1 cellular context compared by ENCODE assay signal in genomic region chr22:40177738-40178416, GRCh38.
TF ChIP-seq lines count a peak whose summit lies in the region.

A gene with protein sequence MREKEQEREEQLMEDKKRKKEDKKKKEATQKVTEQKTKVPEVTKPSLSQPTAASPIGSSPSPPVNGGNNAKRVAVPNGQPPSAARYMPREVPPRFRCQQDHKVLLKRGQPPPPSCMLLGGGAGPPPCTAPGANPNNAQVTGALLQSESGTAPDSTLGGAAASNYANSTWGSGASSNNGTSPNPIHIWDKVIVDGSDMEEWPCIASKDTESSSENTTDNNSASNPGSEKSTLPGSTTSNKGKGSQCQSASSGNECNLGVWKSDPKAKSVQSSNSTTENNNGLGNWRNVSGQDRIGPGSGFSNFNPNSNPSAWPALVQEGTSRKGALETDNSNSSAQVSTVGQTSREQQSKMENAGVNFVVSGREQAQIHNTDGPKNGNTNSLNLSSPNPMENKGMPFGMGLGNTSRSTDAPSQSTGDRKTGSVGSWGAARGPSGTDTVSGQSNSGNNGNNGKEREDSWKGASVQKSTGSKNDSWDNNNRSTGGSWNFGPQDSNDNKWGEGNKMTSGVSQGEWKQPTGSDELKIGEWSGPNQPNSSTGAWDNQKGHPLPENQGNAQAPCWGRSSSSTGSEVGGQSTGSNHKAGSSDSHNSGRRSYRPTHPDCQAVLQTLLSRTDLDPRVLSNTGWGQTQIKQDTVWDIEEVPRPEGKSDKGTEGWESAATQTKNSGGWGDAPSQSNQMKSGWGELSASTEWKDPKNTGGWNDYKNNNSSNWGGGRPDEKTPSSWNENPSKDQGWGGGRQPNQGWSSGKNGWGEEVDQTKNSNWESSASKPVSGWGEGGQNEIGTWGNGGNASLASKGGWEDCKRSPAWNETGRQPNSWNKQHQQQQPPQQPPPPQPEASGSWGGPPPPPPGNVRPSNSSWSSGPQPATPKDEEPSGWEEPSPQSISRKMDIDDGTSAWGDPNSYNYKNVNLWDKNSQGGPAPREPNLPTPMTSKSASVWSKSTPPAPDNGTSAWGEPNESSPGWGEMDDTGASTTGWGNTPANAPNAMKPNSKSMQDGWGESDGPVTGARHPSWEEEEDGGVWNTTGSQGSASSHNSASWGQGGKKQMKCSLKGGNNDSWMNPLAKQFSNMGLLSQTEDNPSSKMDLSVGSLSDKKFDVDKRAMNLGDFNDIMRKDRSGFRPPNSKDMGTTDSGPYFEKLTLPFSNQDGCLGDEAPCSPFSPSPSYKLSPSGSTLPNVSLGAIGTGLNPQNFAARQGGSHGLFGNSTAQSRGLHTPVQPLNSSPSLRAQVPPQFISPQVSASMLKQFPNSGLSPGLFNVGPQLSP (N-terminal part only) (plus strand): TSS chr22:40177925. CDS start chr22:40178136, 211 bp downstream.

TF ChIP-seq in H1, 55 proteins besides CTCF, POLR2A, EP300 and RAD21 (continues in another document):
- TF ChIP-seq YY1 (IDR thresholded peaks at IDR 0.05; ENCODE audit: low read depth, low read length) (peak; percentile 97), MAFK (IDR thresholded peaks at IDR 0.05; ENCODE audit: low read depth, low read length) (no peak), KDM1A (IDR thresholded peaks at IDR 0.05; ENCODE audit: borderline replicate concordance, low read length) (no peak), CHD1 (IDR thresholded peaks at IDR 0.05; ENCODE audit: low read depth, low read length) (peak; percentile 91), SP1 (IDR thresholded peaks at IDR 0.05; ENCODE audit: low read depth, low read length) (peak; percentile 87), POLR2AphosphoS5 (IDR thresholded peaks at IDR 0.05; ENCODE audit: low read depth, low read length) (peak; percentile 98), BCL11A (IDR thresholded peaks at IDR 0.05; ENCODE audit: low read depth in 2 of 2, low read length in 2 of 2) (no peak), CTBP2 (IDR thresholded peaks at IDR 0.05; ENCODE audit: borderline replicate concordance, insufficient read depth, insufficient read length, low read length) (no peak), SAP30 (IDR thresholded peaks at IDR 0.05; ENCODE audit: insufficient read depth, insufficient replicate concordance, low read length) (no peak), ZNF274 (IDR thresholded peaks at IDR 0.05; ENCODE audit: borderline replicate concordance, extremely low read depth, low read length) (no peak), SP4 (IDR thresholded peaks at IDR 0.05; ENCODE audit: low read length) (peak; percentile 92), GTF2F1 (IDR thresholded peaks at IDR 0.05; ENCODE audit: borderline replicate concordance, low read depth, low read length) (0 out of 2 replicates have a peak, but pooled peaks have one; percentile 83), SP2 (IDR thresholded peaks at IDR 0.05; ENCODE audit: low read length) (no peak), SIN3A (conservative IDR thresholded peaks at IDR 0.05 in 1 of 2, IDR thresholded peaks at IDR 0.05 in 1 of 2; ENCODE audit: low read depth in 1 of 2, low read length in 2 of 2) (peak; percentile 92 to 94; a peak in 3 of 4 replicates), SUZ12 (IDR thresholded peaks at IDR 0.05; ENCODE audit: low read length) (no peak), KDM5A (IDR thresholded peaks at IDR 0.05; ENCODE audit: low read length) (no peak), EGR1 (IDR thresholded peaks at IDR 0.05; ENCODE audit: borderline replicate concordance, low read depth, low read length) (peak; percentile 81), NANOG (IDR thresholded peaks at IDR 0.05; ENCODE audit: insufficient read depth, low read depth, low read length, poor library complexity, severe bottlenecking) (no peak), JUN (IDR thresholded peaks at IDR 0.05; ENCODE audit: low read depth, low read length) (no peak), CBX8 (IDR thresholded peaks at IDR 0.05; ENCODE audit: borderline replicate concordance, low read depth, low read length) (no peak), RBBP5 (IDR thresholded peaks at IDR 0.05; ENCODE audit: borderline replicate concordance, low read depth, low read length) (no peak), TAF7 (optimal IDR thresholded peaks at IDR 0.05; ENCODE audit: borderline replicate concordance, low read depth, low read length) (peak; percentile 97), TEAD4 (IDR thresholded peaks at IDR 0.05; ENCODE audit: low read depth, low read length) (no peak), CEBPB (IDR thresholded peaks at IDR 0.05; ENCODE audit: low read depth, low read length) (no peak; the same call in 1 of the 2 replicates), CREB1 (IDR thresholded peaks at IDR 0.05) (no peak), BRCA1 (IDR thresholded peaks at IDR 0.05; ENCODE audit: low read depth, low read length) (no peak), KDM4A (IDR thresholded peaks at IDR 0.05; ENCODE audit: low read depth, low read length, severe bottlenecking) (no peak), JUND (IDR thresholded peaks at IDR 0.05; ENCODE audit: low read length) (0 out of 2 replicates have a peak, but pooled peaks have one; percentile 20), TAF1 (IDR thresholded peaks at IDR 0.05; ENCODE audit: low read depth, low read length) (peak; percentile 99), SRF (IDR thresholded peaks at IDR 0.05; ENCODE audit: low read depth, low read length) (no peak), BACH1 (IDR thresholded peaks at IDR 0.05; ENCODE audit: low read length) (no peak), NRF1 (IDR thresholded peaks at IDR 0.05; ENCODE audit: low read depth, low read length) (no peak), TBP (IDR thresholded peaks at IDR 0.05; ENCODE audit: low read depth, low read length) (peak; percentile 97), HDAC2 (IDR thresholded peaks at IDR 0.05; ENCODE audit: borderline replicate concordance in 1 of 2, low read depth in 2 of 2, low read length in 2 of 2) (0 out of 4 replicates have a peak, but pooled peaks of 1 of the 2 experiments have one; percentile 81), RFX5 (IDR thresholded peaks at IDR 0.05; ENCODE audit: borderline replicate concordance, low read depth, low read length) (no peak), RXRA (IDR thresholded peaks at IDR 0.05; ENCODE audit: insufficient read depth, low read depth, low read length) (0 out of 2 replicates have a peak, but pooled peaks have one; percentile 43), E2F6 (IDR thresholded peaks at IDR 0.05) (no peak), FOSL1 (IDR thresholded peaks at IDR 0.05; ENCODE audit: insufficient read depth, low read depth, low read length) (no peak), PHF8 (conservative IDR thresholded peaks at IDR 0.05; ENCODE audit: low read depth, low read length) (peak; percentile 60), CBX5 (IDR thresholded peaks at IDR 0.05; ENCODE audit: low read depth, low read length) (no peak), GABPA (IDR thresholded peaks at IDR 0.05; ENCODE audit: borderline replicate concordance, insufficient read depth, low read length) (no peak), HDAC6 (IDR thresholded peaks at IDR 0.05; ENCODE audit: low read depth, low read length) (no peak), POU5F1 (IDR thresholded peaks at IDR 0.05; ENCODE audit: low read depth, low read length) (0 out of 2 replicates have a peak, but pooled peaks have one; percentile 23), RNF2 (IDR thresholded peaks at IDR 0.05; ENCODE audit: borderline replicate concordance, low read depth, low read length, missing control alignments, poor library complexity, severe bottlenecking) (no peak)
- TF ChIP-seq, protein P1, sequence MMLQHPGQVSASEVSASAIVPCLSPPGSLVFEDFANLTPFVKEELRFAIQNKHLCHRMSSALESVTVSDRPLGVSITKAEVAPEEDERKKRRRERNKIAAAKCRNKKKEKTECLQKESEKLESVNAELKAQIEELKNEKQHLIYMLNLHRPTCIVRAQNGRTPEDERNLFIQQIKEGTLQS (IDR thresholded peaks at IDR 0.05; ENCODE audit: insufficient read depth, low read depth, low read length): no peak
- TF ChIP-seq, protein P2, sequence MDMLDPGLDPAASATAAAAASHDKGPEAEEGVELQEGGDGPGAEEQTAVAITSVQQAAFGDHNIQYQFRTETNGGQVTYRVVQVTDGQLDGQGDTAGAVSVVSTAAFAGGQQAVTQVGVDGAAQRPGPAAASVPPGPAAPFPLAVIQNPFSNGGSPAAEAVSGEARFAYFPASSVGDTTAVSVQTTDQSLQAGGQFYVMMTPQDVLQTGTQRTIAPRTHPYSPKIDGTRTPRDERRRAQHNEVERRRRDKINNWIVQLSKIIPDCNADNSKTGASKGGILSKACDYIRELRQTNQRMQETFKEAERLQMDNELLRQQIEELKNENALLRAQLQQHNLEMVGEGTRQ (IDR thresholded peaks at IDR 0.05; ENCODE audit: low read length): peak; percentile 88
- TF ChIP-seq, protein P3, sequence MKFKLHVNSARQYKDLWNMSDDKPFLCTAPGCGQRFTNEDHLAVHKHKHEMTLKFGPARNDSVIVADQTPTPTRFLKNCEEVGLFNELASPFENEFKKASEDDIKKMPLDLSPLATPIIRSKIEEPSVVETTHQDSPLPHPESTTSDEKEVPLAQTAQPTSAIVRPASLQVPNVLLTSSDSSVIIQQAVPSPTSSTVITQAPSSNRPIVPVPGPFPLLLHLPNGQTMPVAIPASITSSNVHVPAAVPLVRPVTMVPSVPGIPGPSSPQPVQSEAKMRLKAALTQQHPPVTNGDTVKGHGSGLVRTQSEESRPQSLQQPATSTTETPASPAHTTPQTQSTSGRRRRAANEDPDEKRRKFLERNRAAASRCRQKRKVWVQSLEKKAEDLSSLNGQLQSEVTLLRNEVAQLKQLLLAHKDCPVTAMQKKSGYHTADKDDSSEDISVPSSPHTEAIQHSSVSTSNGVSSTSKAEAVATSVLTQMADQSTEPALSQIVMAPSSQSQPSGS (IDR thresholded peaks at IDR 0.05; ENCODE audit: low read length): peak; percentile 75; the same call in 1 of the 2 replicates
- TF ChIP-seq, protein P4, sequence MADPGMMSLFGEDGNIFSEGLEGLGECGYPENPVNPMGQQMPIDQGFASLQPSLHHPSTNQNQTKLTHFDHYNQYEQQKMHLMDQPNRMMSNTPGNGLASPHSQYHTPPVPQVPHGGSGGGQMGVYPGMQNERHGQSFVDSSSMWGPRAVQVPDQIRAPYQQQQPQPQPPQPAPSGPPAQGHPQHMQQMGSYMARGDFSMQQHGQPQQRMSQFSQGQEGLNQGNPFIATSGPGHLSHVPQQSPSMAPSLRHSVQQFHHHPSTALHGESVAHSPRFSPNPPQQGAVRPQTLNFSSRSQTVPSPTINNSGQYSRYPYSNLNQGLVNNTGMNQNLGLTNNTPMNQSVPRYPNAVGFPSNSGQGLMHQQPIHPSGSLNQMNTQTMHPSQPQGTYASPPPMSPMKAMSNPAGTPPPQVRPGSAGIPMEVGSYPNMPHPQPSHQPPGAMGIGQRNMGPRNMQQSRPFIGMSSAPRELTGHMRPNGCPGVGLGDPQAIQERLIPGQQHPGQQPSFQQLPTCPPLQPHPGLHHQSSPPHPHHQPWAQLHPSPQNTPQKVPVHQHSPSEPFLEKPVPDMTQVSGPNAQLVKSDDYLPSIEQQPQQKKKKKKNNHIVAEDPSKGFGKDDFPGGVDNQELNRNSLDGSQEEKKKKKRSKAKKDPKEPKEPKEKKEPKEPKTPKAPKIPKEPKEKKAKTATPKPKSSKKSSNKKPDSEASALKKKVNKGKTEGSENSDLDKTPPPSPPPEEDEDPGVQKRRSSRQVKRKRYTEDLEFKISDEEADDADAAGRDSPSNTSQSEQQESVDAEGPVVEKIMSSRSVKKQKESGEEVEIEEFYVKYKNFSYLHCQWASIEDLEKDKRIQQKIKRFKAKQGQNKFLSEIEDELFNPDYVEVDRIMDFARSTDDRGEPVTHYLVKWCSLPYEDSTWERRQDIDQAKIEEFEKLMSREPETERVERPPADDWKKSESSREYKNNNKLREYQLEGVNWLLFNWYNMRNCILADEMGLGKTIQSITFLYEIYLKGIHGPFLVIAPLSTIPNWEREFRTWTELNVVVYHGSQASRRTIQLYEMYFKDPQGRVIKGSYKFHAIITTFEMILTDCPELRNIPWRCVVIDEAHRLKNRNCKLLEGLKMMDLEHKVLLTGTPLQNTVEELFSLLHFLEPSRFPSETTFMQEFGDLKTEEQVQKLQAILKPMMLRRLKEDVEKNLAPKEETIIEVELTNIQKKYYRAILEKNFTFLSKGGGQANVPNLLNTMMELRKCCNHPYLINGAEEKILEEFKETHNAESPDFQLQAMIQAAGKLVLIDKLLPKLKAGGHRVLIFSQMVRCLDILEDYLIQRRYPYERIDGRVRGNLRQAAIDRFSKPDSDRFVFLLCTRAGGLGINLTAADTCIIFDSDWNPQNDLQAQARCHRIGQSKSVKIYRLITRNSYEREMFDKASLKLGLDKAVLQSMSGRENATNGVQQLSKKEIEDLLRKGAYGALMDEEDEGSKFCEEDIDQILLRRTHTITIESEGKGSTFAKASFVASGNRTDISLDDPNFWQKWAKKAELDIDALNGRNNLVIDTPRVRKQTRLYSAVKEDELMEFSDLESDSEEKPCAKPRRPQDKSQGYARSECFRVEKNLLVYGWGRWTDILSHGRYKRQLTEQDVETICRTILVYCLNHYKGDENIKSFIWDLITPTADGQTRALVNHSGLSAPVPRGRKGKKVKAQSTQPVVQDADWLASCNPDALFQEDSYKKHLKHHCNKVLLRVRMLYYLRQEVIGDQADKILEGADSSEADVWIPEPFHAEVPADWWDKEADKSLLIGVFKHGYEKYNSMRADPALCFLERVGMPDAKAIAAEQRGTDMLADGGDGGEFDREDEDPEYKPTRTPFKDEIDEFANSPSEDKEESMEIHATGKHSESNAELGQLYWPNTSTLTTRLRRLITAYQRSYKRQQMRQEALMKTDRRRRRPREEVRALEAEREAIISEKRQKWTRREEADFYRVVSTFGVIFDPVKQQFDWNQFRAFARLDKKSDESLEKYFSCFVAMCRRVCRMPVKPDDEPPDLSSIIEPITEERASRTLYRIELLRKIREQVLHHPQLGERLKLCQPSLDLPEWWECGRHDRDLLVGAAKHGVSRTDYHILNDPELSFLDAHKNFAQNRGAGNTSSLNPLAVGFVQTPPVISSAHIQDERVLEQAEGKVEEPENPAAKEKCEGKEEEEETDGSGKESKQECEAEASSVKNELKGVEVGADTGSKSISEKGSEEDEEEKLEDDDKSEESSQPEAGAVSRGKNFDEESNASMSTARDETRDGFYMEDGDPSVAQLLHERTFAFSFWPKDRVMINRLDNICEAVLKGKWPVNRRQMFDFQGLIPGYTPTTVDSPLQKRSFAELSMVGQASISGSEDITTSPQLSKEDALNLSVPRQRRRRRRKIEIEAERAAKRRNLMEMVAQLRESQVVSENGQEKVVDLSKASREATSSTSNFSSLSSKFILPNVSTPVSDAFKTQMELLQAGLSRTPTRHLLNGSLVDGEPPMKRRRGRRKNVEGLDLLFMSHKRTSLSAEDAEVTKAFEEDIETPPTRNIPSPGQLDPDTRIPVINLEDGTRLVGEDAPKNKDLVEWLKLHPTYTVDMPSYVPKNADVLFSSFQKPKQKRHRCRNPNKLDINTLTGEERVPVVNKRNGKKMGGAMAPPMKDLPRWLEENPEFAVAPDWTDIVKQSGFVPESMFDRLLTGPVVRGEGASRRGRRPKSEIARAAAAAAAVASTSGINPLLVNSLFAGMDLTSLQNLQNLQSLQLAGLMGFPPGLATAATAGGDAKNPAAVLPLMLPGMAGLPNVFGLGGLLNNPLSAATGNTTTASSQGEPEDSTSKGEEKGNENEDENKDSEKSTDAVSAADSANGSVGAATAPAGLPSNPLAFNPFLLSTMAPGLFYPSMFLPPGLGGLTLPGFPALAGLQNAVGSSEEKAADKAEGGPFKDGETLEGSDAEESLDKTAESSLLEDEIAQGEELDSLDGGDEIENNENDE (IDR thresholded peaks at IDR 0.05; ENCODE audit: insufficient replicate concordance, low read length): peak; percentile 15
